8 cellular contexts compared by ENCODE assay signal in the genomic region with DNA sequence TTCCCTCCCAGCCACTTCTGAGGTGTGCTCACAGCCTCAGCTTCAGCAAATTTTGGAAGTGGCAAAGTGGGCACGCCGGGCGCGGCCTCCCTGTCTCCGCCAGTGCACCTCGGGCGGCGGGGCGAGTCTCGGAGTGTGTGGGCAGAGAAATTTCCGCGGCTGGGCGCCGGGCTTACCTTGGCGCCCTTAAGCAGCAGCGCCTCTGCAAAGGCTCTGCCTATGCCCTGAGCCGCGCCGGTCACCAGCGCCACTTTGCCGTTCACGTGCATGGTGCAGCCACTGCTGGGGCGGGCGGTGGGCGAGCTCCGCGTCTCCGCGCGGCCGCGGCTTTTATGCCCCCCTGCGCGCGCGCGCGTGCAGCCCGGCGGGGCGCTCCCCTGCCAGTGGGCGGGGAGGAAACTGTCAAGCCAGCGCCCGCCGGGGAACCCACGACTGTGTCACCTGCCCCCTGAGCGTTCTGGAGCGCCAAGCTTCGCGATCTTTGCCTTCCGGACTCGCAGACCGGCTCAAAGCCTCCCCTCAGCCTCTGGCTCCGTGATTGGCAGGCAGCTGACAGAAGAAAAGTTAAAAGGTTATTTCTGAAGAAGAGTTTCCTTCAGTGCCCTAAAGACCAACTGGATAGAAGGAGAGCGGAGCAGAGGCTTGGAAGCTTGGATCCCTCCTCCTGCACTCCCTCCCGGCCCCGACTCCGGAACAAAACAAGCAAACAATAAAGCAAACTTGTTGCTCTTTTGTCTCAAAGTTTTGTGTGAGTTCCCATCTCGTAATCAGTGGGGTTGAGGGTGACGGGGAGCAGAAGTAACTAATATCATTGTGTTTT. TPM values are rescaled to one million over a fixed set of nuclear protein-coding genes. Genes with fewer than 3 reads are reported as not detected.
DNase-seq lines count a peak whose midpoint lies in the region; ATAC-seq and TF ChIP-seq lines count a peak whose summit lies in the region.

A gene (minus strand): TSS at position 306 of the 820 bp plus-strand sequence. CDS start 37 bp downstream, at position 269.

- intact Hi-C loops in mammary epithelial cell (cut with micrococcal nuclease) = loop anchor here (1.0 to 10.0 kb wide), 3 partner anchors 110 to 192 kb away; no protein-coding TSS in a partner anchor
- intact Hi-C loops in left colon (cut with DNase I, micrococcal nuclease) = loop anchor here in 1 of 2 donors (10.0 kb wide), 1 partner anchor 112 kb away; no protein-coding TSS in a partner anchor

- H3K36me3 ChIP-seq in WERI-Rb-1 = no peaks in the 10 kb centered on the region
- no peaks in the 10 kb centered on the region for H3K36me3 ChIP-seq in mammary epithelial cell (ENCODE audit: insufficient read depth, low read length)

- in situ Hi-C loops in Caki2 (cut with HindIII; ENCODE audit: low pct_unique_long_range_greater_than_20kb, low sequenced_read_pairs) (no loop called here), mammary epithelial cell (cut with MboI; ENCODE audit: low sequenced_read_pairs in 2 of 2) (no loop called here)

- no peaks in the 10 kb centered on the region for H3K79me2 ChIP-seq in mammary epithelial cell (ENCODE audit: insufficient read depth, low read length)

- H3K9me3 ChIP-seq in WERI-Rb-1 (ENCODE audit: severe bottlenecking) (no peaks in the 10 kb centered on the region), mammary epithelial cell (replicated peaks; ENCODE audit: insufficient read depth, low read length) (no peaks in the 10 kb centered on the region)

- H3K4me3 ChIP-seq in WERI-Rb-1 (ENCODE audit: low read depth, low read length) (peak within 1 kb of the TSS; percentile 78), mammary epithelial cell (replicated peaks in 1 of 3; ENCODE audit: insufficient read depth in 1 of 3, low read depth in 2 of 3, low read length in 3 of 3) (peak within 1 kb of the TSS; percentile 51 to 60 (median 59))

- DNase-seq in Caki2 (ENCODE audit: low read depth) = peak; percentile 59
- peak; percentile 71 for DNase-seq in WERI-Rb-1
- peak; percentile 20 for DNase-seq in mammary epithelial cell
- peak; percentile 80 to 82 for DNase-seq in left colon
- DNase-seq in stimulated activated CD4-positive, alpha-beta T cell treated with anti-CD3 and anti-CD28 coated beads, Interleukin-4, amount 100 ng/mL, for 1 hour = peak; percentile 38
- no peak for DNase-seq in cerebellar nuclear complex (lab: John Stamatoyannopoulos, UW)

- ATAC-seq in GM21619 (IDR thresholded peaks at IDR 0.05; ENCODE audit: unreplicated experiment) (peak; percentile 80), left colon (peak; percentile 79)

- WGBS in mammary epithelial cell (ENCODE audit: low coverage, missing lambda C conversion rate) = 4% methylated on average over 33 of the region's 60 CpGs

- no peak for TF ChIP-seq EP300 in Ishikawa (IDR thresholded peaks at IDR 0.05; ENCODE audit: borderline replicate concordance)

- TF ChIP-seq CTCF in WERI-Rb-1 (IDR thresholded peaks at IDR 0.05; ENCODE audit: low read depth, low read length) (no peak), mammary epithelial cell (conservative IDR thresholded peaks at IDR 0.05 in 1 of 2, IDR thresholded peaks at IDR 0.05 in 1 of 2; ENCODE audit: extremely low read depth in 1 of 2, insufficient read depth in 1 of 2, low read depth in 1 of 2, low read length in 2 of 2) (no peak)

- dilution Hi-C loops in mammary epithelial cell (cut with HindIII; ENCODE audit: low sequenced_read_pairs) = no loop called here

- H3K27me3 ChIP-seq in WERI-Rb-1 (ENCODE audit: insufficient read depth, low read depth, severe bottlenecking) (no peaks in the 10 kb centered on the region), mammary epithelial cell (ENCODE audit: insufficient read depth, low read length) (peaks cover 8% of the 10 kb centered on the region)

- peak within 1 kb of the TSS; percentile 90 for H2AFZ ChIP-seq in mammary epithelial cell (ENCODE audit: low read depth, low read length)

- CTCF ChIA-PET in mammary epithelial cell (lab: Charles Lee; ENCODE audit: low non-redundant PET) = no interaction called here

- H3K9ac ChIP-seq in mammary epithelial cell (ENCODE audit: insufficient read depth, low read length) = no peak within 1 kb of the TSS

- BruUV-seq in mammary epithelial cell (replicated peaks; lab: Mats Ljungman, UMichigan) = no TSS peak

- TF ChIP-seq RAD21 in Ishikawa (IDR thresholded peaks at IDR 0.05; ENCODE audit: low read depth) = no peak

- H4K20me1 ChIP-seq in mammary epithelial cell (ENCODE audit: insufficient read depth, low read length) = no peaks in the 10 kb centered on the region

- peaks cover 7% of the 10 kb centered on the region for H3K4me1 ChIP-seq in mammary epithelial cell (ENCODE audit: insufficient read depth, low read length)

- peak within 1 kb of the TSS; percentile 98 for H3K4me2 ChIP-seq in mammary epithelial cell (ENCODE audit: insufficient read depth, low read depth, low read length)

- H3K27ac ChIP-seq in WERI-Rb-1 (no peak within 1 kb of the TSS), mammary epithelial cell (ENCODE audit: insufficient read depth, low read depth, low read length) (no peak within 1 kb of the TSS)

TF ChIP-seq in Ishikawa, 13 proteins besides CTCF, POLR2A, EP300 and RAD21:
- TF ChIP-seq ZBTB7A (IDR thresholded peaks at IDR 0.05; ENCODE audit: low read depth) = 0 out of 2 replicates have a peak, but pooled peaks have one; percentile 54
- no peak for TF ChIP-seq CEBPB (IDR thresholded peaks at IDR 0.05)
- TF ChIP-seq EGR1 (IDR thresholded peaks at IDR 0.05) = no peak

RNA-seq across cellular contexts. Expression of the gene that starts here (rescaled TPM):
- total RNA-seq in Caki2 (2014; rRNA removed; shearing (Covaris generic); ENCODE audit: low replicate concordance) = 8.9 and 10.5 TPM in 2 replicates
- 1 to 10 TPM in 1 of 2 donors, under 1 TPM in 1; 0.24 to 1.2 TPM for total RNA-seq in mammary epithelial cell
- polyA plus RNA-seq in mammary epithelial cell = 0.06 TPM
- polyA minus RNA-seq in mammary epithelial cell = not detected
- 100 to 1,000 TPM; 205 to 208 TPM for total RNA-seq in left colon

Comparison
In these comparisons a context has a peak if more than half of its experiments do, and no peak if none do; other contexts are left out.
1. RNA of the gene that starts here (total RNA-seq): 205 to 208 TPM in left colon; 8.9 to 10.5 TPM in Caki2 and 0.24 to 1.2 TPM in mammary epithelial cell; every median in the first group is over 10 times any median in the second.
2. DNase-seq: peak in Caki2 (single experiment), WERI-Rb-1 (single experiment), mammary epithelial cell (single experiment), left colon (2 of 2) and stimulated activated CD4-positive, alpha-beta T cell treated with anti-CD3 and anti-CD28 coated beads, Interleukin-4, amount 100 ng/mL, for 1 hour (single experiment); none in cerebellar nuclear complex (0 of 2).